ENCODE assay signal across 32 cellular contexts in genomic region chr9:18985996-18986395, GRCh38. TPM values are rescaled to one million over a fixed set of nuclear protein-coding genes. Genes with fewer than 3 reads are reported as not detected.
"Had no signal": no experiment of that assay in that cellular context is flagged by ENCODE, and none has a peak within 500 bp of the region (broad histone marks: within the 10 kb centered on the region; RNA-seq: fewer than 3 reads in every experiment).

No MANE protein-coding gene starts in this region.

- H3K27me3 Mint-ChIP-seq: activated CD4-positive, alpha-beta memory T cell treated with anti-CD3 and anti-CD28 coated beads for 36 hours; activated CD4-positive, alpha-beta T cell treated with anti-CD3 and anti-CD28 coated beads for 36 hours; activated naive CD8-positive, alpha-beta T cell treated with anti-CD3 and anti-CD28 coated beads for 36 hours; activated T-helper 17 cell treated with anti-CD3 and anti-CD28 coated beads, Interleukin-2, amount 50 U/mL, for 72 hours had no signal

- H3K4me1 Mint-ChIP-seq: activated naive CD8-positive, alpha-beta T cell treated with anti-CD3 and anti-CD28 coated beads for 36 hours; activated T-helper 17 cell treated with anti-CD3 and anti-CD28 coated beads, Interleukin-2, amount 50 U/mL, for 72 hours had no signal

- H3K27ac Mint-ChIP-seq: activated CD4-positive, alpha-beta memory T cell treated with anti-CD3 and anti-CD28 coated beads for 36 hours; activated CD4-positive, alpha-beta T cell treated with anti-CD3 and anti-CD28 coated beads for 36 hours; activated naive CD8-positive, alpha-beta T cell treated with anti-CD3 and anti-CD28 coated beads for 36 hours; activated T-helper 17 cell treated with anti-CD3 and anti-CD28 coated beads, Interleukin-2, amount 50 U/mL, for 72 hours; WTC11 had no signal

- H3K36me3 Mint-ChIP-seq: activated CD4-positive, alpha-beta memory T cell treated with anti-CD3 and anti-CD28 coated beads for 36 hours; activated naive CD8-positive, alpha-beta T cell treated with anti-CD3 and anti-CD28 coated beads for 36 hours had no signal

- H3K4me3 Mint-ChIP-seq: activated CD4-positive, alpha-beta memory T cell treated with anti-CD3 and anti-CD28 coated beads for 36 hours; activated CD4-positive, alpha-beta T cell treated with anti-CD3 and anti-CD28 coated beads for 36 hours; activated naive CD8-positive, alpha-beta T cell treated with anti-CD3 and anti-CD28 coated beads for 36 hours; activated T-helper 17 cell treated with anti-CD3 and anti-CD28 coated beads, Interleukin-2, amount 50 U/mL, for 72 hours; WTC11 had no signal

- H3K9me3 Mint-ChIP-seq: activated CD4-positive, alpha-beta memory T cell treated with anti-CD3 and anti-CD28 coated beads for 36 hours; activated naive CD8-positive, alpha-beta T cell treated with anti-CD3 and anti-CD28 coated beads for 36 hours; activated T-helper 17 cell treated with anti-CD3 and anti-CD28 coated beads, Interleukin-2, amount 50 U/mL, for 72 hours had no signal

- DNase-seq: activated CD4-positive, alpha-beta memory T cell treated with anti-CD3 and anti-CD28 coated beads for 36 hours; activated CD4-positive, alpha-beta T cell treated with anti-CD3 and anti-CD28 coated beads for 36 hours; activated CD4-positive, alpha-beta T cell treated with anti-CD3 and anti-CD28 coated beads, Interleukin-2, amount 50 U/mL, for 1 hour; activated CD8-positive, alpha-beta memory T cell treated with anti-CD3 and anti-CD28 coated beads, Interleukin-2, amount 50 U/mL, for 4 hours; activated effector memory CD4-positive, alpha-beta T cell treated with anti-CD3 and anti-CD28 coated beads, Interleukin-2, amount 50 U/mL, for 16 hours; activated naive CD4-positive, alpha-beta T cell; activated naive CD4-positive, alpha-beta T cell treated with anti-CD3 and anti-CD28 coated beads, Interleukin-2, amount 50 U/mL, for 16 hours; activated naive CD8-positive, alpha-beta T cell treated with anti-CD3 and anti-CD28 coated beads for 36 hours; activated T-cell treated with anti-CD3 and anti-CD28 coated beads for 4 hours; activated T-cell treated with anti-CD3 and anti-CD28 coated beads, Interleukin-2, amount 50 U/mL, for 48 hours; amniotic stem cell; Kasumi-1; KG1; NCI-H1048; NCI-H1105 treated with DMSO at 0.1 percent for 48 hours; NCI-H1436; NCI-H1694; NCI-H2029; NCI-H226; NCI-H524 treated with DMSO at 0.1 percent for 48 hours; RPMI8226; SHP77 treated with DMSO at 0.1 percent for 48 hours; SW 1271; T-helper 1 cell; T1000 had no signal

- ATAC-seq: activated CD4-positive, alpha-beta T cell treated with anti-CD3 and anti-CD28 coated beads for 36 hours; activated CD4-positive, CD25-positive, alpha-beta regulatory T cell treated with anti-CD3 and anti-CD28 coated beads, Interleukin-2, amount 50 U/mL, for 24 hours; activated T-helper 17 cell treated with anti-CD3 and anti-CD28 coated beads, Interleukin-2, amount 50 U/mL, for 72 hours; Panc1 had no signal

RNA-seq across cellular contexts. Expression of gene SAXO1, which starts 47.0 kb away (rescaled TPM):
- total RNA-seq: activated naive CD8-positive, alpha-beta T cell treated with anti-CD3 and anti-CD28 coated beads for 36 hours; NCI-H460; SJSA1; T-helper 2 cell treated with Interferon-gamma antibody and Interleukin-4, amounts not matched to agents 100 ng/mL and 5 ng/mL, for 36 hours had no signal
